In the genomic region with DNA sequence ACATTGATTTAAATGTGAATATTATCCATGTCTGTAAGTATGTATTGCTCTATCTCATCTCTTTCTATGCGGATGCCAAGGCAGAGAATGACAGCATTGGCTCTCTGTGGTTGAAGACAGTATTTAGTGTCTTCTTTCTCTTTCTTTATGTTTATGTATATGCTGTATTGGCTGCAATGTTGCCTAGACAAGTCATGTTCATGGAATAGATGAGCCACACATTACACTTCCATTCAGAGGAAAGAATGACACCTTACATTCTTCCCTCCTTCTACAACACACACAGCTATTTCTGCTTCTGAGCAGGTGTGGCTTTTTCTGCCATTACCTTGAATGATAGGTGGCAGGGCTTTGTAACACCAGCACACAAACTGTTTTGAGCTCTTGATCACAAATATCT, we compare ENCODE assay signal across 7 cellular contexts.
"Had no signal": no experiment of that assay in that cellular context is flagged by ENCODE, and none has a peak within 500 bp of the region (broad histone marks: within the 10 kb centered on the region; RNA-seq: fewer than 3 reads in every experiment).

No MANE protein-coding gene starts in this region.

- DNase-seq: IMR-90, KBM-7, KG1 had no signal

- H3K27ac ChIP-seq: HL-60, KMS-11 had no signal

- H3K4me2 ChIP-seq: KMS-11 had no signal

- FAIRE-seq: HepG2, HTR-8/SVneo had no signal

- H3K9ac ChIP-seq: KMS-11 had no signal

- ATAC-seq: HepG2 had no signal
